ENCODE assay signal across 8 cellular contexts in the genomic region with DNA sequence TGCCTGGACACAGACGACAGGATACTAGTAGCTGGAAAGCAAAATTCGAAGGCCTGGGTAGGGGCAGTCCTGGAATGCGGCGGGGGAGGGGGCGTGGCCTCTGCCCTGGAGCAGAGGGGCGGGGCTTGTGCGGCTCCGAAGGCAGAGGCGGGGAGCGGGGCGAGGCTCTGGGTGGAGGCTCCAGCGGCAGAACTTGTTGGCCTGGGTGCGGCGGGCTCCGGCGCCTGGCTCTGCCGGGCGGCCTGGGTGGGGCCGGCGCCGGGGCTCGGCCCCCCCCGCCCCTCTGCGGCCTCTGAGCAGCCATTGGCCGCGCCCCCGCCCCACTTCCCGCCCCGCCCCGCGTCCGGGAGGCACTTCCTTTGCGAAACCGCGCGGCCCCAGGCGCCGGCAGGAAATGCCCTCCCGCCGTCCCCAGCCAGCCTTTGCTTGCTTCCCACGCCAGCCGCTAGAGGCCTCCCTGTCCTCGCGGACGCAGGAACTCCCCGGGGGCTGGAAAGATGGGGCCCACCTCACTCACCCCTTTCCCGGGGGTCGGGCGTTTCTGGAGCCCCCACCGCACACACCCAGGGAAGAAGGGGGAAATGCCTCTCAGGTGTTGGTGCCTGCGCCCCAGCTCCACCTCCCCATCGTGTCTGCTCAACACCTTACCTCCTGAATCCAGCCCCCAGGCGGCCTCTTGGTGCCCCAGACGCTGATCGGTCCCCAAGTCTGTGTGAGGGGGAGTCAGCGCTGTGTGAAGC. TPM values are rescaled to one million over a fixed set of nuclear protein-coding genes. Genes with fewer than 3 reads are reported as not detected.
DNase-seq lines count a peak whose midpoint lies in the region; ATAC-seq and TF ChIP-seq lines count a peak whose summit lies in the region.

No MANE protein-coding gene starts in this region.

- H3K9me3 Mint-ChIP-seq in activated T-helper 2 cell treated with anti-CD3 and anti-CD28 coated beads, Interferon-gamma antibody, Interleukin-2, Interleukin-4, amounts not matched to agents 10 μg/mL and 5 μg/mL and 100 μg/mL, durations not matched to agents 14 hours and 24 hours and 36 hours, result no peaks in the 10 kb centered on the region
- H3K9me3 Mint-ChIP-seq in nephron, result no peaks in the 10 kb centered on the region

- H3K36me3 ChIP-seq in H7 (replicated peaks; ENCODE audit: control insufficient read depth, insufficient read depth, low read length), result peaks cover 4% of the 10 kb centered on the region

- H3K4me3 Mint-ChIP-seq in activated T-helper 2 cell treated with anti-CD3 and anti-CD28 coated beads, Interferon-gamma antibody, Interleukin-2, Interleukin-4, amounts not matched to agents 10 μg/mL and 5 μg/mL and 100 μg/mL, durations not matched to agents 14 hours and 24 hours and 36 hours (ENCODE audit: low read depth), result peak overlapping the region; percentile 76
- peak overlapping the region; percentile 84 to 86 (median 85) for H3K4me3 Mint-ChIP-seq in nephron

- no peaks in the 10 kb centered on the region for H3K27me3 Mint-ChIP-seq in activated T-helper 2 cell treated with anti-CD3 and anti-CD28 coated beads, Interferon-gamma antibody, Interleukin-2, Interleukin-4, amounts not matched to agents 10 μg/mL and 5 μg/mL and 100 μg/mL, durations not matched to agents 14 hours and 24 hours and 36 hours (ENCODE audit: low read depth)
- H3K27me3 Mint-ChIP-seq in nephron (ENCODE audit: low read depth), result no peaks in the 10 kb centered on the region

- peak overlapping the region; percentile 51 for H3K4me3 ChIP-seq in H7 (ENCODE audit: insufficient read depth, low read depth, low read length)

- ATAC-seq in stimulated activated naive CD8-positive, alpha-beta T cell treated with anti-CD3 and anti-CD28 coated beads, Interleukin-15, Interleukin-2, amounts not matched to agents 100 U/mL and 50 U/mL, for 24 hours, result peak; percentile 86

- TF ChIP-seq CTCF in nephron (IDR thresholded peaks at IDR 0.05; ENCODE audit: unreplicated experiment in 3 of 3), result peak; percentile 72 to 79 (median 76)

- H3K27me3 ChIP-seq in H7 (ENCODE audit: control insufficient read depth, insufficient read depth, low read length), result no peaks in the 10 kb centered on the region

- H3K4me1 Mint-ChIP-seq in activated T-helper 2 cell treated with anti-CD3 and anti-CD28 coated beads, Interferon-gamma antibody, Interleukin-2, Interleukin-4, amounts not matched to agents 10 μg/mL and 5 μg/mL and 100 μg/mL, durations not matched to agents 14 hours and 24 hours and 36 hours (ENCODE audit: low read depth), result peaks cover 36% of the 10 kb centered on the region
- H3K4me1 Mint-ChIP-seq in nephron, result peaks cover 43% of the 10 kb centered on the region

- peak overlapping the region; percentile 81 for H3K27ac Mint-ChIP-seq in activated T-helper 2 cell treated with anti-CD3 and anti-CD28 coated beads, Interferon-gamma antibody, Interleukin-2, Interleukin-4, amounts not matched to agents 10 μg/mL and 5 μg/mL and 100 μg/mL, durations not matched to agents 14 hours and 24 hours and 36 hours
- H3K27ac Mint-ChIP-seq in nephron, result peak overlapping the region; percentile 95 to 98 (median 96)

- peak; percentile 94 for DNase-seq in G401 (ENCODE audit: low spot score)
- DNase-seq in H7, result peak; percentile 99
- DNase-seq in LoVo (ENCODE audit: low spot score), result peak; percentile 96
- DNase-seq in RPMI8226, result peak; percentile 94
- peak; percentile 91 for DNase-seq in activated T-helper 2 cell treated with anti-CD3 and anti-CD28 coated beads, Interferon-gamma antibody, Interleukin-2, Interleukin-4, amounts not matched to agents 10 μg/mL and 5 μg/mL and 100 μg/mL, durations not matched to agents 14 hours and 24 hours and 36 hours (ENCODE audit: low spot score)
- DNase-seq in fibroblast of peridontal ligament (ENCODE audit: extremely low read depth), result peak; percentile 86
- peak; percentile 98 for DNase-seq in stimulated activated naive CD8-positive, alpha-beta T cell treated with anti-CD3 and anti-CD28 coated beads, Interleukin-15, Interleukin-2, amounts not matched to agents 100 U/mL and 50 U/mL, for 24 hours

- intact Hi-C loops in activated T-helper 2 cell treated with anti-CD3 and anti-CD28 coated beads, Interferon-gamma antibody, Interleukin-2, Interleukin-4, amounts not matched to agents 10 μg/mL and 5 μg/mL and 100 μg/mL, durations not matched to agents 14 hours and 24 hours and 36 hours (cut with micrococcal nuclease), result loop anchor here (1.0 to 10.0 kb wide), 6 partner anchors 10 to 848 kb away; a partner anchor contains a TSS

- in situ Hi-C loops in G401 (cut with HindIII; ENCODE audit: low sequenced_read_pairs), result no loop called here

- H3K36me3 Mint-ChIP-seq in activated T-helper 2 cell treated with anti-CD3 and anti-CD28 coated beads, Interferon-gamma antibody, Interleukin-2, Interleukin-4, amounts not matched to agents 10 μg/mL and 5 μg/mL and 100 μg/mL, durations not matched to agents 14 hours and 24 hours and 36 hours (ENCODE audit: low read depth), result peaks cover 43% of the 10 kb centered on the region
- H3K36me3 Mint-ChIP-seq in nephron (ENCODE audit: low read depth), result peaks cover 12% of the 10 kb centered on the region

RNA-seq across cellular contexts. Expression of a gene that starts 6.7 kb away (rescaled TPM):
- total RNA-seq in G401 (2014; rRNA removed; shearing (Covaris generic)), result 68.2 and 86.5 TPM in 2 replicates
- 25.4 and 29.9 TPM in 2 replicates for total RNA-seq in H7 (2014; rRNA removed; shearing (Covaris generic))
- 114 and 115 TPM in 2 replicates for total RNA-seq in activated T-helper 2 cell treated with anti-CD3 and anti-CD28 coated beads, Interferon-gamma antibody, Interleukin-2, Interleukin-4, amounts not matched to agents 10 μg/mL and 5 μg/mL and 100 μg/mL, durations not matched to agents 14 hours and 24 hours and 36 hours

RNA-seq across cellular contexts. Expression of a gene that starts 12.5 kb away (rescaled TPM):
- not detected in 2 replicates for total RNA-seq in G401 (2014; rRNA removed; shearing (Covaris generic))
- 0.07 and 3.0 TPM in 2 replicates for total RNA-seq in H7 (2014; rRNA removed; shearing (Covaris generic))
- not detected in 2 replicates for total RNA-seq in activated T-helper 2 cell treated with anti-CD3 and anti-CD28 coated beads, Interferon-gamma antibody, Interleukin-2, Interleukin-4, amounts not matched to agents 10 μg/mL and 5 μg/mL and 100 μg/mL, durations not matched to agents 14 hours and 24 hours and 36 hours

RNA-seq across cellular contexts. Expression of a gene that starts 24.3 kb away (rescaled TPM):
- 0.12 and 0.27 TPM in 2 replicates for total RNA-seq in G401 (2014; rRNA removed; shearing (Covaris generic))
- not detected in 2 replicates for total RNA-seq in H7 (2014; rRNA removed; shearing (Covaris generic))
- 0.18 and 0.21 TPM in 2 replicates for total RNA-seq in activated T-helper 2 cell treated with anti-CD3 and anti-CD28 coated beads, Interferon-gamma antibody, Interleukin-2, Interleukin-4, amounts not matched to agents 10 μg/mL and 5 μg/mL and 100 μg/mL, durations not matched to agents 14 hours and 24 hours and 36 hours

RNA-seq across cellular contexts. Expression of a gene that starts 49.7 kb away (rescaled TPM):
- total RNA-seq in G401 (2014; rRNA removed; shearing (Covaris generic)), result 0.25 and 2.7 TPM in 2 replicates
- 0.76 TPM in 1 of 2 replicates, not detected in the other for total RNA-seq in H7 (2014; rRNA removed; shearing (Covaris generic))
- not detected in 2 replicates for total RNA-seq in activated T-helper 2 cell treated with anti-CD3 and anti-CD28 coated beads, Interferon-gamma antibody, Interleukin-2, Interleukin-4, amounts not matched to agents 10 μg/mL and 5 μg/mL and 100 μg/mL, durations not matched to agents 14 hours and 24 hours and 36 hours

Comparison
In these comparisons a context has a peak if more than half of its experiments do, and no peak if none do; other contexts are left out.
1. Peak in every context shown above with its lines: DNase-seq, ATAC-seq and H3K4me3 ChIP-seq.